In the genomic region with DNA sequence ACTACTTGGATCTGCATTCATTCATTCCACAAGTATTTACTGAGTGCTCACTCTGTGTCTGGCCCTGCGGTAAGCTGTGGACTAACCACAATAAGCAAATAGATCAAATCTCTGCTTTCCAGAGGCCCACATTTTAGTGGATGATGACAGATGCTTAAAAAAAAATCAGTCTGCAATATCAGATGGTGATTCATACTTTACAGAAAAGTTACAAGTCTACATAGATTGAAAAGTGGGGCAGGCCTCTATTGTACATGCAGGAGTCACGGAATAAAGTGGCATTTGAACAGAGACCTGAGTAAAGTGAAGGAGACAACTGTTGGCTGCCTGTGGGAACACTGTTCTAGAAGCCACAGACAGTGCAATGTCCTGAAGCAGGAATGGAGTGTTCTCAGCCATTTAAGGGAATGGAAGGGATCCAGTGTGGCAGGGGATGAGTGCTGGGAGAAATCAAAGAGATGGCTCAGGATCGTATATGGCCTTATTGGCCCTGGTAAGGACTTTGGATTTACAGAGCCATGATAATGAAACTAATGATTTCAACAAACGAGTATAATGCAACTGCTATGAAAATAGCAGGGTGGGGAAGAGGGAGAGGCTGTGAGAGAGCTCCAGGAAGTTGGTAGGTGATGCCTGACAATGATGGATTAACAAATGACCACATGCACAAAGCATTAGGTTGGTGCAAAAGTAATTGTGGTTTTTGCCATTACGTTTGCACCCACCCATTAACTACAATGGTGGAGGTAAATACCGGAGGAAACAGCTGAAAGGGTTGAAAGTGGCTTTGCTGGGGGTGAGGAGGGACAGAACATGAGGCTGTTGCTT, we compare ENCODE assay signal across 1 cellular context.
TF ChIP-seq lines count a peak whose summit lies in the region.

No MANE protein-coding gene starts in this region.

TF ChIP-seq in K562, 482 proteins besides CTCF, POLR2A, EP300 and RAD21 (continued from another document and continues in another):
- TF ChIP-seq ZNF121 (CRISPR knock-in tag; conservative IDR thresholded peaks at IDR 0.05) (no peak), TEAD4 (IDR thresholded peaks at IDR 0.05; ENCODE audit: low read length) (peak; percentile 83), TEAD4 (CRISPR knock-in tag; IDR thresholded peaks at IDR 0.05; ENCODE audit: borderline replicate concordance) (no peak), U2AF1 (optimal IDR thresholded peaks at IDR 0.05; ENCODE audit: low read depth, low read length) (no peak), GTF2F1 (IDR thresholded peaks at IDR 0.05; ENCODE audit: low read depth, low read length) (no peak), STAT5A (IDR thresholded peaks at IDR 0.05; ENCODE audit: borderline replicate concordance, low read length) (peak; percentile 29; the same call in 1 of the 2 replicates), BACH1 (tag; IDR thresholded peaks at IDR 0.05) (0 out of 2 replicates have a peak, but pooled peaks have one; percentile 43), ESRRA (IDR thresholded peaks at IDR 0.05; ENCODE audit: borderline replicate concordance, low read depth) (peak; percentile 92; the same call in 1 of the 2 replicates), HDAC1 (IDR thresholded peaks at IDR 0.05) (peak in 1 of 2 experiments; percentile 84; a peak in 2 of 4 replicates), ZNF263 (CRISPR knock-in tag; IDR thresholded peaks at IDR 0.05; ENCODE audit: borderline replicate concordance) (no peak), HDAC8 (tag; IDR thresholded peaks at IDR 0.05) (no peak), DPF2 (IDR thresholded peaks at IDR 0.05) (peak; percentile 34; the same call in 1 of the 2 replicates), SMAD4 (CRISPR knock-in tag; conservative IDR thresholded peaks at IDR 0.05) (0 out of 2 replicates have a peak, but pooled peaks have one; percentile 28), ZSCAN32 (CRISPR knock-in tag; IDR thresholded peaks at IDR 0.05) (no peak), MED1 (CRISPR knock-in tag; IDR thresholded peaks at IDR 0.05; ENCODE audit: borderline replicate concordance) (no peak), KLF1 (tag; IDR thresholded peaks at IDR 0.05) (no peak), FOXA3 (CRISPR knock-in tag; conservative IDR thresholded peaks at IDR 0.05 in 1 of 2, IDR thresholded peaks at IDR 0.05 in 1 of 2) (peak in 1 of 2 experiments; percentile 91; a peak in 2 of 4 replicates), RBM14 (IDR thresholded peaks at IDR 0.05; ENCODE audit: borderline replicate concordance, insufficient read depth, low read depth, low read length) (no peak), ZNF57 (CRISPR knock-in tag; IDR thresholded peaks at IDR 0.05) (no peak), TBL1XR1 (IDR thresholded peaks at IDR 0.05; ENCODE audit: low read length in 2 of 2) (peak in 1 of 2 experiments; percentile 21; a peak in 1 of 4 replicates), ZNF165 (CRISPR knock-in tag; IDR thresholded peaks at IDR 0.05; ENCODE audit: borderline replicate concordance) (no peak), NCOR1 (IDR thresholded peaks at IDR 0.05) (peak; percentile 33; the same call in 1 of the 2 replicates), SP2 (IDR thresholded peaks at IDR 0.05; ENCODE audit: extremely low read depth, low read depth, low read length, poor library complexity, severe bottlenecking) (no peak), ARID1B (IDR thresholded peaks at IDR 0.05) (peak; percentile 63; the same call in 1 of the 2 replicates), SOX6 (IDR thresholded peaks at IDR 0.05) (peak; percentile 92), IFI16 (CRISPR knock-in tag; IDR thresholded peaks at IDR 0.05) (no peak), TBP (optimal IDR thresholded peaks at IDR 0.05; ENCODE audit: low read depth, low read length) (no peak), ATF7 (IDR thresholded peaks at IDR 0.05) (peak; percentile 31; the same call in 1 of the 2 replicates), ZNF77 (CRISPR knock-in tag; IDR thresholded peaks at IDR 0.05) (no peak), HMG20A (CRISPR knock-in tag; conservative IDR thresholded peaks at IDR 0.05) (peak; percentile 85), ETV1 (tag; conservative IDR thresholded peaks at IDR 0.05; ENCODE audit: low read depth) (0 out of 2 replicates have a peak, but pooled peaks have one; percentile 6), ZNF24 (IDR thresholded peaks at IDR 0.05) (peak; percentile 92), JUN (IDR thresholded peaks at IDR 0.05; ENCODE audit: borderline replicate concordance, low read depth, low read length) (peak; percentile 44; the same call in 1 of the 2 replicates), JUN (CRISPR knock-in tag; IDR thresholded peaks at IDR 0.05; ENCODE audit: borderline replicate concordance) (no peak), CHCHD3 (CRISPR knock-in tag; IDR thresholded peaks at IDR 0.05) (no peak), KDM1A (IDR thresholded peaks at IDR 0.05) (peak; percentile 95 to 97), DNMT1 (IDR thresholded peaks at IDR 0.05) (no peak), CEBPG (CRISPR knock-in tag; IDR thresholded peaks at IDR 0.05) (no peak), CEBPG (tag; conservative IDR thresholded peaks at IDR 0.05 in 1 of 2, IDR thresholded peaks at IDR 0.05 in 1 of 2) (peak in 1 of 2 experiments; percentile 69; a peak in 2 of 4 replicates), CBFA2T3 (IDR thresholded peaks at IDR 0.05) (peak; percentile 66), HDAC2 (IDR thresholded peaks at IDR 0.05) (peak; percentile 88), ZNF12 (CRISPR knock-in tag; IDR thresholded peaks at IDR 0.05) (no peak), HDAC6 (IDR thresholded peaks at IDR 0.05; ENCODE audit: low read depth, low read length) (no peak), ZNF766 (CRISPR knock-in tag; conservative IDR thresholded peaks at IDR 0.05) (no peak), ETS2 (tag; IDR thresholded peaks at IDR 0.05; ENCODE audit: borderline replicate concordance, poor library complexity, severe bottlenecking) (no peak), CBFA2T2 (conservative IDR thresholded peaks at IDR 0.05) (peak; percentile 51), PML (IDR thresholded peaks at IDR 0.05; ENCODE audit: low read length) (peak; percentile 25; the same call in 1 of the 2 replicates), MEIS2 (IDR thresholded peaks at IDR 0.05; ENCODE audit: partially characterized antibody) (peak; percentile 97), CCNT2 (IDR thresholded peaks at IDR 0.05; ENCODE audit: borderline replicate concordance, extremely low read depth, insufficient read length, low read depth, low read length) (peak; percentile 31), SAFB2 (IDR thresholded peaks at IDR 0.05; ENCODE audit: borderline replicate concordance, low read depth, low read length, severe bottlenecking) (no peak)
- TF ChIP-seq, protein P1, sequence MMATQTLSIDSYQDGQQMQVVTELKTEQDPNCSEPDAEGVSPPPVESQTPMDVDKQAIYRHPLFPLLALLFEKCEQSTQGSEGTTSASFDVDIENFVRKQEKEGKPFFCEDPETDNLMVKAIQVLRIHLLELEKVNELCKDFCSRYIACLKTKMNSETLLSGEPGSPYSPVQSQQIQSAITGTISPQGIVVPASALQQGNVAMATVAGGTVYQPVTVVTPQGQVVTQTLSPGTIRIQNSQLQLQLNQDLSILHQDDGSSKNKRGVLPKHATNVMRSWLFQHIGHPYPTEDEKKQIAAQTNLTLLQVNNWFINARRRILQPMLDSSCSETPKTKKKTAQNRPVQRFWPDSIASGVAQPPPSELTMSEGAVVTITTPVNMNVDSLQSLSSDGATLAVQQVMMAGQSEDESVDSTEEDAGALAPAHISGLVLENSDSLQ (IDR thresholded peaks at IDR 0.05): peak; percentile 49; the same call in 1 of the 2 replicates
- TF ChIP-seq, protein P2, sequence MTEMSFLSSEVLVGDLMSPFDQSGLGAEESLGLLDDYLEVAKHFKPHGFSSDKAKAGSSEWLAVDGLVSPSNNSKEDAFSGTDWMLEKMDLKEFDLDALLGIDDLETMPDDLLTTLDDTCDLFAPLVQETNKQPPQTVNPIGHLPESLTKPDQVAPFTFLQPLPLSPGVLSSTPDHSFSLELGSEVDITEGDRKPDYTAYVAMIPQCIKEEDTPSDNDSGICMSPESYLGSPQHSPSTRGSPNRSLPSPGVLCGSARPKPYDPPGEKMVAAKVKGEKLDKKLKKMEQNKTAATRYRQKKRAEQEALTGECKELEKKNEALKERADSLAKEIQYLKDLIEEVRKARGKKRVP (CRISPR knock-in tag; IDR thresholded peaks at IDR 0.05): no peak
- TF ChIP-seq, protein P3, sequence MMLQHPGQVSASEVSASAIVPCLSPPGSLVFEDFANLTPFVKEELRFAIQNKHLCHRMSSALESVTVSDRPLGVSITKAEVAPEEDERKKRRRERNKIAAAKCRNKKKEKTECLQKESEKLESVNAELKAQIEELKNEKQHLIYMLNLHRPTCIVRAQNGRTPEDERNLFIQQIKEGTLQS (IDR thresholded peaks at IDR 0.05): peak; percentile 76
- TF ChIP-seq, protein P3 (CRISPR knock-in tag; conservative IDR thresholded peaks at IDR 0.05): no peak
- TF ChIP-seq, protein P4, sequence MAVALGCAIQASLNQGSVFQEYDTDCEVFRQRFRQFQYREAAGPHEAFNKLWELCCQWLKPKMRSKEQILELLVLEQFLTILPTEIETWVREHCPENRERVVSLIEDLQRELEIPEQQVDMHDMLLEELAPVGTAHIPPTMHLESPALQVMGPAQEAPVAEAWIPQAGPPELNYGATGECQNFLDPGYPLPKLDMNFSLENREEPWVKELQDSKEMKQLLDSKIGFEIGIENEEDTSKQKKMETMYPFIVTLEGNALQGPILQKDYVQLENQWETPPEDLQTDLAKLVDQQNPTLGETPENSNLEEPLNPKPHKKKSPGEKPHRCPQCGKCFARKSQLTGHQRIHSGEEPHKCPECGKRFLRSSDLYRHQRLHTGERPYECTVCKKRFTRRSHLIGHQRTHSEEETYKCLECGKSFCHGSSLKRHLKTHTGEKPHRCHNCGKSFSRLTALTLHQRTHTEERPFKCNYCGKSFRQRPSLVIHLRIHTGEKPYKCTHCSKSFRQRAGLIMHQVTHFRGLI (CRISPR knock-in tag; IDR thresholded peaks at IDR 0.05): no peak
- TF ChIP-seq, protein P5, sequence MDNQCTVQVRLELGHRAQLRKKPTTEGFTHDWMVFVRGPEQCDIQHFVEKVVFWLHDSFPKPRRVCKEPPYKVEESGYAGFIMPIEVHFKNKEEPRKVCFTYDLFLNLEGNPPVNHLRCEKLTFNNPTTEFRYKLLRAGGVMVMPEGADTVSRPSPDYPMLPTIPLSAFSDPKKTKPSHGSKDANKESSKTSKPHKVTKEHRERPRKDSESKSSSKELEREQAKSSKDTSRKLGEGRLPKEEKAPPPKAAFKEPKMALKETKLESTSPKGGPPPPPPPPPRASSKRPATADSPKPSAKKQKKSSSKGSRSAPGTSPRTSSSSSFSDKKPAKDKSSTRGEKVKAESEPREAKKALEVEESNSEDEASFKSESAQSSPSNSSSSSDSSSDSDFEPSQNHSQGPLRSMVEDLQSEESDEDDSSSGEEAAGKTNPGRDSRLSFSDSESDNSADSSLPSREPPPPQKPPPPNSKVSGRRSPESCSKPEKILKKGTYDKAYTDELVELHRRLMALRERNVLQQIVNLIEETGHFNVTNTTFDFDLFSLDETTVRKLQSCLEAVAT (IDR thresholded peaks at IDR 0.05): peak in 1 of 2 experiments; percentile 88; a peak in 2 of 4 replicates
- TF ChIP-seq, protein P6, sequence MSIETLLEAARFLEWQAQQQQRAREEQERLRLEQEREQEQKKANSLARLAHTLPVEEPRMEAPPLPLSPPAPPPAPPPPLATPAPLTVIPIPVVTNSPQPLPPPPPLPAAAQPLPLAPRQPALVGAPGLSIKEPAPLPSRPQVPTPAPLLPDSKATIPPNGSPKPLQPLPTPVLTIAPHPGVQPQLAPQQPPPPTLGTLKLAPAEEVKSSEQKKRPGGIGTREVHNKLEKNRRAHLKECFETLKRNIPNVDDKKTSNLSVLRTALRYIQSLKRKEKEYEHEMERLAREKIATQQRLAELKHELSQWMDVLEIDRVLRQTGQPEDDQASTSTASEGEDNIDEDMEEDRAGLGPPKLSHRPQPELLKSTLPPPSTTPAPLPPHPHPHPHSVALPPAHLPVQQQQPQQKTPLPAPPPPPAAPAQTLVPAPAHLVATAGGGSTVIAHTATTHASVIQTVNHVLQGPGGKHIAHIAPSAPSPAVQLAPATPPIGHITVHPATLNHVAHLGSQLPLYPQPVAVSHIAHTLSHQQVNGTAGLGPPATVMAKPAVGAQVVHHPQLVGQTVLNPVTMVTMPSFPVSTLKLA (conservative IDR thresholded peaks at IDR 0.05): peak in 1 of 2 experiments; percentile 26; a peak in 1 of 4 replicates
- TF ChIP-seq, protein P7, sequence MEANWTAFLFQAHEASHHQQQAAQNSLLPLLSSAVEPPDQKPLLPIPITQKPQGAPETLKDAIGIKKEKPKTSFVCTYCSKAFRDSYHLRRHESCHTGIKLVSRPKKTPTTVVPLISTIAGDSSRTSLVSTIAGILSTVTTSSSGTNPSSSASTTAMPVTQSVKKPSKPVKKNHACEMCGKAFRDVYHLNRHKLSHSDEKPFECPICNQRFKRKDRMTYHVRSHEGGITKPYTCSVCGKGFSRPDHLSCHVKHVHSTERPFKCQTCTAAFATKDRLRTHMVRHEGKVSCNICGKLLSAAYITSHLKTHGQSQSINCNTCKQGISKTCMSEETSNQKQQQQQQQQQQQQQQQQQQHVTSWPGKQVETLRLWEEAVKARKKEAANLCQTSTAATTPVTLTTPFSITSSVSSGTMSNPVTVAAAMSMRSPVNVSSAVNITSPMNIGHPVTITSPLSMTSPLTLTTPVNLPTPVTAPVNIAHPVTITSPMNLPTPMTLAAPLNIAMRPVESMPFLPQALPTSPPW (CRISPR knock-in tag; IDR thresholded peaks at IDR 0.05): no peak
- TF ChIP-seq, protein P8, sequence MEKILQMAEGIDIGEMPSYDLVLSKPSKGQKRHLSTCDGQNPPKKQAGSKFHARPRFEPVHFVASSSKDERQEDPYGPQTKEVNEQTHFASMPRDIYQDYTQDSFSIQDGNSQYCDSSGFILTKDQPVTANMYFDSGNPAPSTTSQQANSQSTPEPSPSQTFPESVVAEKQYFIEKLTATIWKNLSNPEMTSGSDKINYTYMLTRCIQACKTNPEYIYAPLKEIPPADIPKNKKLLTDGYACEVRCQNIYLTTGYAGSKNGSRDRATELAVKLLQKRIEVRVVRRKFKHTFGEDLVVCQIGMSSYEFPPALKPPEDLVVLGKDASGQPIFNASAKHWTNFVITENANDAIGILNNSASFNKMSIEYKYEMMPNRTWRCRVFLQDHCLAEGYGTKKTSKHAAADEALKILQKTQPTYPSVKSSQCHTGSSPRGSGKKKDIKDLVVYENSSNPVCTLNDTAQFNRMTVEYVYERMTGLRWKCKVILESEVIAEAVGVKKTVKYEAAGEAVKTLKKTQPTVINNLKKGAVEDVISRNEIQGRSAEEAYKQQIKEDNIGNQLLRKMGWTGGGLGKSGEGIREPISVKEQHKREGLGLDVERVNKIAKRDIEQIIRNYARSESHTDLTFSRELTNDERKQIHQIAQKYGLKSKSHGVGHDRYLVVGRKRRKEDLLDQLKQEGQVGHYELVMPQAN (IDR thresholded peaks at IDR 0.05; ENCODE audit: borderline replicate concordance): no peak
- TF ChIP-seq, protein P9, sequence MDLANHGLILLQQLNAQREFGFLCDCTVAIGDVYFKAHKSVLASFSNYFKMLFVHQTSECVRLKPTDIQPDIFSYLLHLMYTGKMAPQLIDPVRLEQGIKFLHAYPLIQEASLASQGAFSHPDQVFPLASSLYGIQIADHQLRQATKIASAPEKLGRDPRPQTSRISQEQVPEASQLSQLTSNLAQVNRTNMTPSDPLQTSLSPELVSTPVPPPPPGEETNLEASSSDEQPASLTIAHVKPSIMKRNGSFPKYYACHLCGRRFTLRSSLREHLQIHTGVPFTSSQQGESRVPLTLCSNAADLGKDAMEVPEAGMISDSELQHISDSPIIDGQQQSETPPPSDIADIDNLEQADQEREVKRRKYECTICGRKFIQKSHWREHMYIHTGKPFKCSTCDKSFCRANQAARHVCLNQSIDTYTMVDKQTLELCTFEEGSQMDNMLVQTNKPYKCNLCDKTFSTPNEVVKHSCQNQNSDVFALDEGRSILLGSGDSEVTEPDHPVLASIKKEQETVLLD (IDR thresholded peaks at IDR 0.05): no peak
